Comparison of ENCODE assay signal across 8 cellular contexts in the genomic region with DNA sequence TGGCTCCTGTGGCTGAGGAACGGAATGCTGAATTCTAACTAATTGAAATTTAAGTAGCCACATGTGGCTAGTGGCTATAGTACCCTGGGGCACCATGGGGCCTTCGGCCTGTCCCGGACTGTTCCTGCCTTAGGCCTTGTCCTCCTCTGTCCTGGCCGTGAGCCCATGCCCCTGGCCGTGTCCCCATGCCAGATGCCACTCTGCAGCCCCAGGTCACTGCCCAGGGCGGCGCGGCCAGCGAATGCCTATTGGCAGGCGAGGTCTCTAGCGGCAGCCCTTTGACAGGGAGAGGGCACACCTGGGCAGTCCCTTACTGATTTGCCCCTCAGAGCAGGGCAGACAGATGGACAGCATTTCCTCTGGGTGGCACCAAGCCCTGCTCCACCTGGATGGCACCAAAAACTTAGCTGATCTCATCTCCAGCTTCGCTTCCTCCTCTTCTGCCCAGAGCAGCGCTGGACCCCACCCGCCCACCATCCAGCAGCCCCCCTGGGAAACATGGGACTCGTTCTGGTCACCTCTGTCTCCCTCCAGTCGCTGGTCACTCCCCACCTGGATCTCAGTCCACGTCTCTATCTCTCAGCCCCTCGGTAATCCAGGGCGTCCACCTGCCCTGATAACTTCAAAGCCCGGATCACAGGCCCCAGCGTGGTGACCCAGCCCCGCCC. TPM values are rescaled to one million over a fixed set of nuclear protein-coding genes. Genes with fewer than 3 reads are reported as not detected.
DNase-seq lines count a peak whose midpoint lies in the region; ATAC-seq and TF ChIP-seq lines count a peak whose summit lies in the region.

No MANE protein-coding gene starts in this region.

- no TSS peak for BruUV-seq in OCI-LY7 (replicated peaks; lab: Mats Ljungman, UMichigan)

- H3K27ac ChIP-seq in OCI-LY7 (ENCODE audit: low read depth, low read length, poor library complexity, severe bottlenecking) (peak overlapping the region; percentile 84), skeletal muscle tissue (ENCODE audit: low read depth, low read length) (peak overlapping the region; percentile 27)

- no peak for DNase-seq in OCI-LY7 (ENCODE audit: low spot score)
- DNase-seq in glutamatergic neuron: no peak
- DNase-seq in NCI-H748 treated with DMSO at 0.1 percent for 48 hours (lab: John Stamatoyannopoulos, UW): no peak
- DNase-seq in DMS79 treated with DMSO at 0.1 percent for 48 hours (lab: John Stamatoyannopoulos, UW): no peak
- DNase-seq in germinal center (ENCODE audit: low spot score): no peak
- no peak for DNase-seq in DMS153 (lab: John Stamatoyannopoulos, UW)

- no peaks in the 10 kb centered on the region for H3K9me3 ChIP-seq in OCI-LY7 (ENCODE audit: low read length)
- H3K9me3 ChIP-seq in skeletal muscle tissue (ENCODE audit: control insufficient read depth in 3 of 3, low read length in 3 of 3): no peaks in the 10 kb centered on the region

- H3K27me3 ChIP-seq in skeletal muscle tissue (ENCODE audit: control insufficient read depth in 3 of 3, insufficient read depth in 3 of 3, low read length in 3 of 3): no peaks in the 10 kb centered on the region

- peaks cover 62% of the 10 kb centered on the region for H3K4me1 ChIP-seq in OCI-LY7 (ENCODE audit: insufficient read depth, low read length, poor library complexity, severe bottlenecking)
- peaks cover 31 to 48% (median 39%) of the 10 kb centered on the region in 3 donors for H3K4me1 ChIP-seq in skeletal muscle tissue (ENCODE audit: control insufficient read depth in 3 of 3, insufficient read depth in 3 of 3, low read length in 3 of 3)

- TF ChIP-seq CTCF in OCI-LY7 (conservative IDR thresholded peaks at IDR 0.05; ENCODE audit: low read length): no peak
- TF ChIP-seq CTCF in glutamatergic neuron (IDR thresholded peaks at IDR 0.05; ENCODE audit: partially characterized antibody, unreplicated experiment): no peak

- peaks cover 19% of the 10 kb centered on the region; the same call in 1 of the 2 replicates for H4K20me1 ChIP-seq in OCI-LY7 (ENCODE audit: insufficient read depth, low read length)

- H3K79me2 ChIP-seq in OCI-LY7 (ENCODE audit: insufficient read depth, low read depth, low read length): peaks cover 34% of the 10 kb centered on the region

- H3K4me3 Mint-ChIP-seq in glutamatergic neuron (ENCODE audit: unreplicated experiment): peak overlapping the region; percentile 93

- intact Hi-C loops in OCI-LY7 (cut with micrococcal nuclease; ENCODE audit: unreplicated experiment): loop anchor here (10.0 kb wide), 1 partner anchor 268 kb away; no protein-coding TSS in a partner anchor

- peak; percentile 4 for ATAC-seq in GM19372 (IDR thresholded peaks at IDR 0.05; ENCODE audit: low read depth, unreplicated experiment)

- H2AFZ ChIP-seq in OCI-LY7 (ENCODE audit: low read length): peak overlapping the region; percentile 97

- peak overlapping the region; percentile 53 for H3K27ac Mint-ChIP-seq in glutamatergic neuron (ENCODE audit: unreplicated experiment)

- no peaks in the 10 kb centered on the region for H3K36me3 Mint-ChIP-seq in glutamatergic neuron (ENCODE audit: unreplicated experiment)

- H3K9ac ChIP-seq in skeletal muscle tissue (ENCODE audit: low read depth in 1 of 3, low read length in 3 of 3): peak overlapping the region in 2 of 3 donors; percentile 54 to 79

- peaks cover 13% of the 10 kb centered on the region for H3K4me1 Mint-ChIP-seq in glutamatergic neuron (ENCODE audit: low read depth, unreplicated experiment)

- H3K27me3 Mint-ChIP-seq in glutamatergic neuron (ENCODE audit: unreplicated experiment): peaks cover 12% of the 10 kb centered on the region

- H3K4me2 ChIP-seq in OCI-LY7 (ENCODE audit: low read length): peak overlapping the region; percentile 86

- peaks cover 24% of the 10 kb centered on the region for H3K36me3 ChIP-seq in OCI-LY7 (ENCODE audit: insufficient read depth, low read length)
- H3K36me3 ChIP-seq in skeletal muscle tissue (ENCODE audit: control insufficient read depth in 3 of 3, insufficient read depth in 3 of 3, low read length in 3 of 3): no peaks in the 10 kb centered on the region

- H3K4me3 ChIP-seq in OCI-LY7 (ENCODE audit: low read depth, low read length, poor library complexity, severe bottlenecking): peak overlapping the region; percentile 65
- H3K4me3 ChIP-seq in skeletal muscle tissue (ENCODE audit: low read length in 3 of 3): peak overlapping the region; percentile 40 to 74 (median 62)

- CTCF ChIA-PET in OCI-LY7 (lab: Charles Lee; ENCODE audit: unreplicated experiment): interaction anchor here (0.8 to 1.2 kb wide), 3 partner anchors 10 to 32 kb away, joined by 3 to 8 read pairs (median 3); no protein-coding TSS in a partner anchor

- H3K9me3 Mint-ChIP-seq in glutamatergic neuron (ENCODE audit: unreplicated experiment): peaks cover 9% of the 10 kb centered on the region

- POLR2A ChIA-PET in OCI-LY7 (lab: Charles Lee): interaction anchor here (0.6 to 1.3 kb wide), 5 partner anchors 26 to 299 kb away, joined by 3 to 7 read pairs (median 4); no protein-coding TSS in a partner anchor

- H3K9me2 ChIP-seq in OCI-LY7 (ENCODE audit: insufficient read depth, low read length): no peaks in the 10 kb centered on the region

RNA-seq across cellular contexts. Expression of a gene that starts 1.1 kb away (rescaled TPM):
- total RNA-seq in OCI-LY7 (2014; rRNA removed; shearing (Covaris generic)): 51.3 and 62.9 TPM in 2 replicates
- 271 and 305 TPM in 2 replicates for total RNA-seq in OCI-LY7 (2022)
- 67.6 TPM for total RNA-seq in glutamatergic neuron (ENCODE audit: unreplicated experiment)
- total RNA-seq in skeletal muscle tissue: 17.2 TPM

RNA-seq across cellular contexts. Expression of a gene that starts 45.6 kb away (rescaled TPM):
- 0.32 TPM in 1 of 2 replicates, not detected in the other for total RNA-seq in OCI-LY7 (2014; rRNA removed; shearing (Covaris generic))
- not detected in 2 replicates for total RNA-seq in OCI-LY7 (2022)
- total RNA-seq in glutamatergic neuron (ENCODE audit: unreplicated experiment): not detected
- total RNA-seq in skeletal muscle tissue: not detected
